In genomic region chrX:56802428-56802827, GRCh38 we compare ENCODE assay signal across 16 cellular contexts.
DNase-seq lines count a peak whose midpoint lies in the region; ATAC-seq and TF ChIP-seq lines count a peak whose summit lies in the region.
"Had no signal": no experiment of that assay in that cellular context is flagged by ENCODE, and none has a peak within 500 bp of the region (broad histone marks: within the 10 kb centered on the region; RNA-seq: fewer than 3 reads in every experiment).

No MANE protein-coding gene starts in this region.

- H3K36me3 ChIP-seq in BLaER1 (0 out of 2 replicates have a peak, but pooled peaks cover 18% of the 10 kb centered on the region), HEK293 (ENCODE audit: control insufficient read depth in 2 of 2, insufficient read depth in 1 of 2, low read length in 2 of 2) (peaks cover 0 to 3% of the 10 kb centered on the region in 2 experiments; a peak in 1 of 3 replicates)
- H3K36me3 ChIP-seq: gastroesophageal sphincter, Peyer's patch had no signal

- POLR2A ChIA-PET in HEK293 (lab: Yijun Ruan, JAX): interaction anchor here (0.9 kb wide), 1 partner anchor 176 kb away, joined by 3 read pairs; no protein-coding TSS in a partner anchor

- CTCF ChIA-PET in HEK293 (lab: Yijun Ruan, JAX): interaction anchor here (0.6 to 2.4 kb wide), 4 partner anchors 12 to 176 kb away, joined by 3 to 10 read pairs (median 8); no protein-coding TSS in a partner anchor

- DNase-seq in dorsolateral prefrontal cortex (no peak), posterior vena cava (ENCODE audit: low spot score) (peak; percentile 47), DMS153 treated with DMSO at 0.1 percent for 48 hours (lab: John Stamatoyannopoulos, UW; ENCODE audit: unreplicated experiment) (no peak), DMS 273 treated with DMSO at 0.1 percent for 48 hours (lab: John Stamatoyannopoulos, UW) (no peak), ACHN (no peak)
- DNase-seq: activated CD8-positive, alpha-beta T cell treated with anti-CD3 and anti-CD28 coated beads, Interleukin-2, amount 10 ng/mL, durations not matched to agents 7 days and 5 days; IMR-90; NCI-H1092 treated with DMSO at 0.1 percent for 48 hours; NCI-H82; stimulated activated CD4-positive, alpha-beta T cell treated with anti-CD3 and anti-CD28 coated beads, Interleukin-1b, Interleukin-23, amount 100 ng/mL, for 48 hours had no signal

- in situ Hi-C loops in ACHN (cut with HindIII; ENCODE audit: low pct_ligation_motif_present, low pct_unique_long_range_greater_than_20kb, low sequenced_read_pairs): no loop called here

- no peak for ATAC-seq in HG02678 (IDR thresholded peaks at IDR 0.05; ENCODE audit: unreplicated experiment)
- ATAC-seq: activated CD8-positive, alpha-beta T cell treated with anti-CD3 and anti-CD28 coated beads, Interleukin-2, amount 10 ng/mL, durations not matched to agents 7 days and 5 days; naive thymus-derived CD4-positive, alpha-beta T cell had no signal

- intact Hi-C loops in dorsolateral prefrontal cortex (cut with DNase I): loop anchor here in 1 of 2 donors (2.0 to 10.0 kb wide), 3 partner anchors 176 to 1112 kb away; partner anchors contain the start of gene ZXDA
- intact Hi-C loops in posterior vena cava (cut with DNase I): loop anchor here in 1 of 2 donors (10.0 kb wide), 1 partner anchor 172 kb away; no protein-coding TSS in a partner anchor

- H3K9ac ChIP-seq in BLaER1: peak overlapping the region; percentile 89; the same call in 1 of the 2 replicates

- H3K4me2 ChIP-seq in BLaER1: peak overlapping the region; percentile 72

- 0 out of 2 replicates have a peak, but pooled peaks cover 9% of the 10 kb centered on the region for H4K20me1 ChIP-seq in BLaER1

- H3K4me1 ChIP-seq in BLaER1 (peaks cover 56% of the 10 kb centered on the region), HEK293 (ENCODE audit: control insufficient read depth, insufficient read depth, low read length) (peaks cover 4% of the 10 kb centered on the region; the same call in 1 of the 2 replicates)
- H3K4me1 ChIP-seq: Peyer's patch had no signal

- H3K27ac ChIP-seq in BLaER1: no peak overlapping the region
- H3K27ac ChIP-seq in HEK293 (ENCODE audit: extremely low read depth, low read depth, low read length): 0 out of 2 replicates have a peak overlapping the region, but pooled peaks have one; percentile 51
- H3K27ac ChIP-seq in dorsolateral prefrontal cortex: peak overlapping the region in 57 of 59 donors; percentile 43 to 100 (median 98)

- H3K9me3 ChIP-seq in BLaER1 (no peaks in the 10 kb centered on the region), HEK293 (ENCODE audit: control insufficient read depth, insufficient read depth, low read depth, low read length) (no peaks in the 10 kb centered on the region)
- H3K9me3 ChIP-seq: gastroesophageal sphincter, Peyer's patch had no signal

- peak overlapping the region; percentile 72 for H3K4me3 ChIP-seq in BLaER1
- no peak overlapping the region for H3K4me3 ChIP-seq in HEK293 (ENCODE audit: low read depth, low read length)
- H3K4me3 ChIP-seq in dorsolateral prefrontal cortex: peak overlapping the region in 46 of 59 donors; percentile 49 to 85 (median 68)
- H3K4me3 ChIP-seq: gastroesophageal sphincter had no signal

- H3K27me3 ChIP-seq in BLaER1: no peaks in the 10 kb centered on the region
- H3K27me3 ChIP-seq in dorsolateral prefrontal cortex: no peaks in the 10 kb centered on the region
- H3K27me3 ChIP-seq: gastroesophageal sphincter, Peyer's patch had no signal

- no peak for TF ChIP-seq CTCF in HEK293 (tag by site-specific recombination; IDR thresholded peaks at IDR 0.05)
- no peak for TF ChIP-seq CTCF in dorsolateral prefrontal cortex (IDR thresholded peaks at IDR 0.05 in 54 of 56, conservative IDR thresholded peaks at IDR 0.05 in 2 of 56; ENCODE audit: low read depth in 1 of 56, partially characterized antibody in 56 of 56)

TF ChIP-seq in HEK293, 187 proteins besides CTCF, POLR2A, EP300 and RAD21:
- TF ChIP-seq ZSCAN23 (tag by site-specific recombination; IDR thresholded peaks at IDR 0.05): no peak
- no peak for TF ChIP-seq ZNF561 (tag by site-specific recombination; IDR thresholded peaks at IDR 0.05; ENCODE audit: borderline replicate concordance)
- no peak for TF ChIP-seq ZNF571 (tag by site-specific recombination; IDR thresholded peaks at IDR 0.05)
- TF ChIP-seq ZSCAN18 (tag by site-specific recombination; IDR thresholded peaks at IDR 0.05): no peak
- TF ChIP-seq ZNF76 (tag by site-specific recombination; IDR thresholded peaks at IDR 0.05; ENCODE audit: borderline replicate concordance, low read depth): no peak
- no peak for TF ChIP-seq SCRT1 (tag by site-specific recombination; IDR thresholded peaks at IDR 0.05; ENCODE audit: borderline replicate concordance)
- TF ChIP-seq KLF9 (tag by site-specific recombination; IDR thresholded peaks at IDR 0.05; ENCODE audit: low read depth): no peak
- no peak for TF ChIP-seq PRDM2 (tag by site-specific recombination; IDR thresholded peaks at IDR 0.05; ENCODE audit: borderline replicate concordance)
- no peak for TF ChIP-seq OVOL3 (tag by site-specific recombination; IDR thresholded peaks at IDR 0.05)
- no peak for TF ChIP-seq ZNF292 (tag by site-specific recombination; IDR thresholded peaks at IDR 0.05; ENCODE audit: borderline replicate concordance, low read depth)
- TF ChIP-seq TRIM28 (IDR thresholded peaks at IDR 0.05; ENCODE audit: borderline replicate concordance, low read length): no peak
- no peak for TF ChIP-seq ZSCAN16 (tag by site-specific recombination; IDR thresholded peaks at IDR 0.05)
